In the genomic region with DNA sequence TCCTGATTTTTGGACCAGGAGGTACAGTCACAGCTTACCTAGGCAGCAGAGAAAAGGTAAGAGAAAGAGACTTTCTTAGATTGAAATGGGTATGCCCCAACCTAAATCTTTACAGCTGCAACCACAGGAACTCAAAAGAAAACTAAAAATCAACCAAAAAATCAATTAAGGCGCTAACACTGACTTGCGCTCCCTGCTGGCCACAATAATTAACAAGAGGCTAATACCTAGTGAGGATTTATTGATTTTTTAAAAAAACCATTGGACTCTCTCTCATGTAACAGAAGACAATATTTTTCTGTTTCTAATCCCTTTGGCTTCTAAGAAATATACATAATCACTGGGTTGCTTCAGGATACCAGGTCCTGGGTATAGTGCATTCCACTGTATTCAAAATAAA, we compare ENCODE assay signal across 14 cellular contexts.
DNase-seq lines count a peak whose midpoint lies in the region; ATAC-seq, FAIRE-seq and TF ChIP-seq lines count a peak whose summit lies in the region.
"Had no signal": no experiment of that assay in that cellular context is flagged by ENCODE, and none has a peak within 500 bp of the region (broad histone marks: within the 10 kb centered on the region; RNA-seq: fewer than 3 reads in every experiment).

No MANE protein-coding gene starts in this region.

- H3K27me3 Mint-ChIP-seq in glutamatergic neuron (ENCODE audit: unreplicated experiment), result peaks cover 5% of the 10 kb centered on the region

- TF ChIP-seq CTCF in AG10803 (conservative IDR thresholded peaks at IDR 0.05; ENCODE audit: low read length) (peak; percentile 28; the same call in 1 of the 2 replicates), GM20000 (IDR thresholded peaks at IDR 0.05; ENCODE audit: extremely low read depth, missing control alignments) (peak; percentile 18), Panc1 (IDR thresholded peaks at IDR 0.05) (peak; percentile 21; the same call in 1 of the 2 replicates), glutamatergic neuron (IDR thresholded peaks at IDR 0.05; ENCODE audit: partially characterized antibody, unreplicated experiment) (peak; percentile 75)

- ATAC-seq in Panc1 (no peak), HG03520 (IDR thresholded peaks at IDR 0.05; ENCODE audit: unreplicated experiment) (no peak)

- TF ChIP-seq POLR2A in GM12891 (IDR thresholded peaks at IDR 0.05; ENCODE audit: low read depth, low read length), result no peak

- H3K36me3 ChIP-seq in Panc1 (ENCODE audit: control insufficient read depth, insufficient read depth, low read length), result no peaks in the 10 kb centered on the region
- H3K36me3 ChIP-seq: cardiac muscle cell had no signal

- in situ Hi-C loops in Panc1 (cut with HindIII; ENCODE audit: low pct_unique_long_range_greater_than_20kb, low sequenced_read_pairs), result no loop called here

- H3K27ac Mint-ChIP-seq in glutamatergic neuron (ENCODE audit: unreplicated experiment), result no peak overlapping the region

- no peak for FAIRE-seq in GM12891 (lab: Jason Lieb, UNC)

- CTCF ChIA-PET in Panc1 (lab: Charles Lee), result no interaction called here

- BruUV-seq in Panc1 (replicated peaks; lab: Mats Ljungman, UMichigan), result no TSS peak

- H3K27ac ChIP-seq in Panc1 (ENCODE audit: low read length), result no peak overlapping the region
- H3K27ac ChIP-seq: cardiac muscle cell had no signal

- no peaks in the 10 kb centered on the region for H3K4me1 ChIP-seq in Panc1 (ENCODE audit: control insufficient read depth, insufficient read depth, low read length)

- H3K9me3 ChIP-seq in Panc1 (ENCODE audit: control insufficient read depth, insufficient read depth, low read depth, low read length), result no peaks in the 10 kb centered on the region

- DNase-seq in AG10803 (ENCODE audit: low read depth) (no peak), GM20000 (ENCODE audit: low spot score) (no peak), Panc1 (ENCODE audit: low read depth, low spot score) (no peak), glutamatergic neuron (peak; percentile 52), GM12891 (ENCODE audit: insufficient read length, low spot score) (no peak), NCI-H748 (lab: John Stamatoyannopoulos, UW; ENCODE audit: unreplicated experiment) (no peak), HT-29 (ENCODE audit: low spot score) (no peak)
- DNase-seq: IMR-90; midbrain; NCI-H2081 treated with DMSO at 0.1 percent for 48 hours; stimulated activated CD4-positive, alpha-beta T cell treated with anti-CD3 and anti-CD28 coated beads, Interleukin-4, amount 100 ng/mL, for 1 hour; stimulated activated naive CD4-positive, alpha-beta T cell had no signal

- intact Hi-C loops in Panc1 (cut with micrococcal nuclease; ENCODE audit: unreplicated experiment), result no loop called here

- POLR2A ChIA-PET in Panc1 (lab: Charles Lee), result no interaction called here

- H3K27me3 ChIP-seq in Panc1 (ENCODE audit: control insufficient read depth, insufficient read depth, low read length), result no peaks in the 10 kb centered on the region

- no peak overlapping the region for H3K4me3 Mint-ChIP-seq in glutamatergic neuron (ENCODE audit: unreplicated experiment)

- H3K4me3 ChIP-seq in AG10803 (ENCODE audit: low read length) (no peak overlapping the region), Panc1 (ENCODE audit: low read depth in 2 of 2, low read length in 2 of 2) (no peak overlapping the region)
- H3K4me3 ChIP-seq: cardiac muscle cell had no signal

- H3K9me3 Mint-ChIP-seq in glutamatergic neuron (ENCODE audit: unreplicated experiment), result peaks cover 3% of the 10 kb centered on the region

- H3K4me1 Mint-ChIP-seq in glutamatergic neuron (ENCODE audit: low read depth, unreplicated experiment), result peaks cover 31% of the 10 kb centered on the region

- no peaks in the 10 kb centered on the region for H3K36me3 Mint-ChIP-seq in glutamatergic neuron (ENCODE audit: unreplicated experiment)

TF ChIP-seq in GM12891, 5 proteins besides CTCF, POLR2A, EP300 and RAD21:
- TF ChIP-seq PAX5 (IDR thresholded peaks at IDR 0.05; ENCODE audit: insufficient read depth, low read length, severe bottlenecking) (no peak), POLR2AphosphoS5 (IDR thresholded peaks at IDR 0.05; ENCODE audit: low read depth, low read length) (no peak), POU2F2 (IDR thresholded peaks at IDR 0.05; ENCODE audit: low read depth, low read length) (no peak), SPI1 (IDR thresholded peaks at IDR 0.05; ENCODE audit: low read depth, low read length) (no peak), TAF1 (IDR thresholded peaks at IDR 0.05; ENCODE audit: low read depth, low read length) (no peak)

Comparison
In these comparisons a context has a peak if more than half of its experiments do, and no peak if none do; other contexts are left out.
1. CTCF ChIP-seq: peak in every context shown above with its lines; median percentile 75 in glutamatergic neuron; 28 in AG10803; 21 in Panc1; 18 in GM20000.